In genomic region chr1:8004113-8004802, GRCh38 we compare ENCODE assay signal across 9 cellular contexts. TPM values are rescaled to one million over a fixed set of nuclear protein-coding genes. Genes with fewer than 3 reads are reported as not detected.
DNase-seq lines count a peak whose midpoint lies in the region; ATAC-seq, FAIRE-seq and TF ChIP-seq lines count a peak whose summit lies in the region.
"Had no signal": no experiment of that assay in that cellular context is flagged by ENCODE, and none has a peak within 500 bp of the region (broad histone marks: within the 10 kb centered on the region; RNA-seq: fewer than 3 reads in every experiment).

No MANE protein-coding gene starts in this region.

- intact Hi-C loops in left lung (cut with DNase I) = no loop called here

- H3K27ac ChIP-seq in left lung = peak overlapping the region; percentile 50

- DNase-seq in NCI-H2171 (lab: John Stamatoyannopoulos, UW) = peak; percentile 79
- no peak for DNase-seq in bronchial epithelial cell (ENCODE audit: low read depth)
- DNase-seq in left lung = no peak
- DNase-seq in superior temporal gyrus (ENCODE audit: extremely low spot score) = peak; percentile 78
- no peak for DNase-seq in iPS-NIHi11 (ENCODE audit: low spot score)
- no peak for DNase-seq in G401 (ENCODE audit: low spot score)
- DNase-seq in NCI-H82 (lab: John Stamatoyannopoulos, UW) = no peak

- ATAC-seq in left lung (no peak), HG03378 (IDR thresholded peaks at IDR 0.05; ENCODE audit: unreplicated experiment) (no peak)

- peak; percentile 62 for FAIRE-seq in bronchial epithelial cell (lab: Jason Lieb, UNC)

- peaks cover 12 to 23% of the 10 kb centered on the region in 2 donors for H3K4me1 ChIP-seq in left lung
- H3K4me1 ChIP-seq: HAP-1 had no signal

- H3K27me3 ChIP-seq in bronchial epithelial cell (ENCODE audit: control insufficient read depth, insufficient read depth, low read length) (no peaks in the 10 kb centered on the region), left lung (no peaks in the 10 kb centered on the region)

- in situ Hi-C loops in G401 (cut with HindIII; ENCODE audit: low sequenced_read_pairs) = no loop called here

- H3K4me3 ChIP-seq in bronchial epithelial cell (ENCODE audit: low read depth, low read length) = no peak overlapping the region
- no peak overlapping the region for H3K4me3 ChIP-seq in left lung
- H3K4me3 ChIP-seq: HAP-1 had no signal

- no peaks in the 10 kb centered on the region for H3K9me3 ChIP-seq in left lung
- H3K9me3 ChIP-seq: HAP-1 had no signal

- H3K36me3 ChIP-seq in bronchial epithelial cell (ENCODE audit: control insufficient read depth, insufficient read depth, low read length) (no peaks in the 10 kb centered on the region), left lung (no peaks in the 10 kb centered on the region)
- H3K36me3 ChIP-seq: HAP-1 had no signal

- TF ChIP-seq CTCF in bronchial epithelial cell (IDR thresholded peaks at IDR 0.05; ENCODE audit: insufficient read depth, low read length, severe bottlenecking) = no peak
- TF ChIP-seq CTCF in left lung (IDR thresholded peaks at IDR 0.05) = no peak

RNA-seq across cellular contexts. Expression of gene ERRFI1, which starts 21.9 kb away (rescaled TPM):
- 126 and 175 TPM in 2 replicates for total RNA-seq in bronchial epithelial cell
- total RNA-seq in left lung = 10 to 100 TPM; 60.8 to 63.0 TPM
- total RNA-seq in G401 (2014; rRNA removed; shearing (Covaris generic)) = 165 and 229 TPM in 2 replicates

RNA-seq across cellular contexts. Expression of gene PARK7, which starts 42.7 kb away (rescaled TPM):
- total RNA-seq in bronchial epithelial cell = 287 and 307 TPM in 2 replicates
- 100 to 1,000 TPM; 227 to 262 TPM for total RNA-seq in left lung
- 487 and 504 TPM in 2 replicates for total RNA-seq in G401 (2014; rRNA removed; shearing (Covaris generic))

Comparison
In these comparisons a context has a peak if more than half of its experiments do, and no peak if none do; other contexts are left out.
1. DNase-seq: peak in NCI-H2171 (single experiment) and superior temporal gyrus (single experiment); none in bronchial epithelial cell (single experiment), left lung (0 of 2), iPS-NIHi11 (single experiment), G401 (single experiment) and NCI-H82 (single experiment).